Comparison of ENCODE assay signal across 8 cellular contexts in the genomic region with DNA sequence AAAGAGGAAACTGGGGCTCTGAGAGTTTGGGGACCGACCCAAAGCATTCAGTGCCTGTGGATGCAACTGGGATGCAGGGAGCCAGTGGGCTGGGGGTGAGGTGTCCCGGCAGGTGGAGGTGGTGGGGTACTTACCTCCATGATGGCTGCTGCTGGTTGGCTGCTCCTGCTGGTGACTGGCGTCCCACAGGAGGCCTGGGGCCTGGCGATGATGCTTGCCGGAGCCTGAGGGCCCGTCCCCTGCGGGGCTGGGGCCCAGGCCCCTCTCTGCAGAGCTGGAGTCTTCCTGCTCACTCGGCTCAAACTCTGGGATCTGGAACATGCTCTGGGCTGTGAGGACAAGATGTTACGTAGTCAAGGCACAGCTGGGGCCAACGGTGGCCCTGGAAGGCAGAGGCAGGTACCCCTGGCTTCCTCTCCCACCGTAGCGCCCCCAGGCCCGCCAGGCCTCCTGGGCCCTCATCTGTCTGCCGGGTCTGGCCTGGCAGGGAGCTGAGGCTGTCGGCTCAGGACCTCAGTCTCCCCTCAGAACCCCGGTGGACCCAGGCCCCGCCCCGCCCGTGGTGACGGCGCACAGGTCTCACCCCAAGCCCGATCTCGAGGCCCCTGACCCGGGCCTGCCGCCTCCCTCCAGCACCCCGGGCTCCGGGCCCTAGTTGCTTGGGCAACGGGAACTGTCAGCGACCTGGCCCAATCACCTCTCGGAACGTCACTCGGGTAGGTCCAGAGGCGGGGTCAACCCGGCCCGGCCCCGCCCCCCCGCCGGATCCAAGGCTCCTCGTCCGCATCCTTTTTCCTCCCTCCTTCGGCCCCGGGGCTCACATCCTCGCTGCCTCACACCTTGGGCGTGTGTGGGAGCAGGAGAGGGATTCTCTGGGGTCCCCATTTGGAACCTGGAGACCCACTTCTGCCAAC.
DNase-seq lines count a peak whose midpoint lies in the region; ATAC-seq lines count a peak whose summit lies in the region.

A gene (minus strand): TSS at position 618 of the 914 bp plus-strand sequence. CDS start 297 bp downstream, at position 321.

- peak; percentile 66 for ATAC-seq in GM19372 (IDR thresholded peaks at IDR 0.05; ENCODE audit: low read depth, unreplicated experiment)
- peak; percentile 64 for ATAC-seq in HG03521 (IDR thresholded peaks at IDR 0.05; ENCODE audit: unreplicated experiment)

- peak; percentile 71 to 95 (median 93) for DNase-seq in C1 segment of cervical spinal cord (lab: John Stamatoyannopoulos, UW)
- DNase-seq in NCI-H748 (lab: John Stamatoyannopoulos, UW; ENCODE audit: unreplicated experiment): peak; percentile 94
- peak; percentile 90 for DNase-seq in activated CD4-positive, alpha-beta T cell treated with anti-CD3 and anti-CD28 coated beads, Interleukin-2, amount 50 U/mL, for 1 hour
- DNase-seq in cortex of kidney (lab: John Stamatoyannopoulos, UW): peak; percentile 89
- DNase-seq in left kidney (ENCODE audit: low read depth, low spot score): peak; percentile 97
- peak; percentile 94 for DNase-seq in stimulated activated CD4-positive, alpha-beta T cell treated with anti-CD3 and anti-CD28 coated beads, Interleukin-1b, Interleukin-23, amount 100 ng/mL, for 48 hours

Comparison
In these comparisons a context has a peak if more than half of its experiments do, and no peak if none do; other contexts are left out.
1. Peak in every context shown above with its lines: DNase-seq and ATAC-seq.